Comparison of ENCODE assay signal across 12 cellular contexts in genomic region chr1:235864469-235864868, GRCh38. TPM values are rescaled to one million over a fixed set of nuclear protein-coding genes. Genes with fewer than 3 reads are reported as not detected.
DNase-seq lines count a peak whose midpoint lies in the region; ATAC-seq and TF ChIP-seq lines count a peak whose summit lies in the region.
"Had no signal": no experiment of that assay in that cellular context is flagged by ENCODE, and none has a peak within 500 bp of the region (broad histone marks: within the 10 kb centered on the region; RNA-seq: fewer than 3 reads in every experiment).

No MANE protein-coding gene starts in this region.

- H3K27me3 Mint-ChIP-seq in activated naive CD4-positive, alpha-beta T cell treated with anti-CD3 and anti-CD28 coated beads for 36 hours (ENCODE audit: low read depth), result no peaks in the 10 kb centered on the region

- intact Hi-C loops in activated naive CD4-positive, alpha-beta T cell treated with anti-CD3 and anti-CD28 coated beads for 36 hours (cut with micrococcal nuclease), result loop anchor here (10.0 kb wide), 1 partner anchor 660 kb away; the partner anchor contains the start of gene LGALS8
- intact Hi-C loops in upper lobe of right lung (cut with DNase I), result no loop called here

- peaks cover 1% of the 10 kb centered on the region for H3K36me3 Mint-ChIP-seq in activated naive CD4-positive, alpha-beta T cell treated with anti-CD3 and anti-CD28 coated beads for 36 hours (ENCODE audit: low read depth)
- peaks cover 7 to 25% of the 10 kb centered on the region in 2 donors for H3K36me3 Mint-ChIP-seq in activated naive CD4-positive, alpha-beta T cell treated with anti-CD3 and anti-CD28 coated beads, Interleukin-2, amount 50 U/mL, for 72 hours

- DNase-seq in activated naive CD4-positive, alpha-beta T cell treated with anti-CD3 and anti-CD28 coated beads for 36 hours, result no peak
- DNase-seq in activated naive CD4-positive, alpha-beta T cell treated with Interleukin-2 at 50 U/mL for 16 hours, result no peak
- no peak for DNase-seq in activated naive CD4-positive, alpha-beta T cell treated with anti-CD3 and anti-CD28 coated beads, Interleukin-2, amount 50 U/mL, for 72 hours (ENCODE audit: low spot score in 2 of 2)
- no peak for DNase-seq in upper lobe of right lung
- no peak for DNase-seq in activated CD4-positive, CD25-positive, alpha-beta regulatory T cell (lab: John Stamatoyannopoulos, UW)
- DNase-seq: body of pancreas, NCI-H1105, NCI-H748 treated with DMSO at 0.1 percent for 48 hours, nucleus accumbens had no signal

- H3K4me1 ChIP-seq in muscle layer of duodenum (ENCODE audit: control insufficient read depth in 1 of 2, insufficient read depth in 2 of 2, low read length in 2 of 2), result peaks cover 5 to 15% of the 10 kb centered on the region in 2 donors
- peaks cover 38% of the 10 kb centered on the region for H3K4me1 ChIP-seq in upper lobe of right lung

- CTCF ChIA-PET in activated naive CD4-positive, alpha-beta T cell treated with anti-CD3 and anti-CD28 coated beads for 36 hours (lab: Charles Lee), result interaction anchor here (2.2 to 2.5 kb wide), 2 partner anchors 107 to 110 kb away, joined by 5 to 15 read pairs; no protein-coding TSS in a partner anchor

- no peak for TF ChIP-seq CTCF in upper lobe of right lung (IDR thresholded peaks at IDR 0.05)

- no peaks in the 10 kb centered on the region for H3K27me3 ChIP-seq in muscle layer of duodenum (ENCODE audit: low read depth, low read length)
- no peaks in the 10 kb centered on the region for H3K27me3 ChIP-seq in upper lobe of right lung
- H3K27me3 ChIP-seq: body of pancreas had no signal

- ATAC-seq in activated naive CD4-positive, alpha-beta T cell treated with anti-CD3 and anti-CD28 coated beads, Interleukin-2, amount 50 U/mL, for 72 hours, result no peak
- ATAC-seq in upper lobe of right lung (no peak), GM21390 (IDR thresholded peaks at IDR 0.05; ENCODE audit: unreplicated experiment) (no peak), GM21515 (IDR thresholded peaks at IDR 0.05; ENCODE audit: unreplicated experiment) (no peak)
- ATAC-seq: body of pancreas had no signal

- no peaks in the 10 kb centered on the region for H3K9me3 Mint-ChIP-seq in activated naive CD4-positive, alpha-beta T cell treated with anti-CD3 and anti-CD28 coated beads for 36 hours
- H3K9me3 Mint-ChIP-seq in activated naive CD4-positive, alpha-beta T cell treated with anti-CD3 and anti-CD28 coated beads, Interleukin-2, amount 50 U/mL, for 72 hours, result no peaks in the 10 kb centered on the region

- H3K9me3 ChIP-seq in muscle layer of duodenum (ENCODE audit: control insufficient read depth in 1 of 2, low read length in 2 of 2) (no peaks in the 10 kb centered on the region), upper lobe of right lung (no peaks in the 10 kb centered on the region)
- H3K9me3 ChIP-seq: body of pancreas had no signal

- peak overlapping the region; percentile 19 for H3K27ac Mint-ChIP-seq in activated naive CD4-positive, alpha-beta T cell treated with anti-CD3 and anti-CD28 coated beads for 36 hours
- H3K27ac Mint-ChIP-seq in activated naive CD4-positive, alpha-beta T cell treated with anti-CD3 and anti-CD28 coated beads, Interleukin-2, amount 50 U/mL, for 72 hours, result peak overlapping the region; percentile 18 to 97

- peak overlapping the region; percentile 58 for H3K4me3 Mint-ChIP-seq in activated naive CD4-positive, alpha-beta T cell treated with anti-CD3 and anti-CD28 coated beads for 36 hours

- H3K36me3 ChIP-seq in muscle layer of duodenum (ENCODE audit: control insufficient read depth in 1 of 2, insufficient read depth in 2 of 2, low read length in 2 of 2) (peaks cover 0 to 3% of the 10 kb centered on the region in 2 donors), upper lobe of right lung (no peaks in the 10 kb centered on the region)

- H3K27ac ChIP-seq in muscle layer of duodenum (ENCODE audit: low read length) (no peak overlapping the region), upper lobe of right lung (no peak overlapping the region)

- peak overlapping the region; percentile 18 to 21 for H3K4me3 ChIP-seq in muscle layer of duodenum (ENCODE audit: low read depth in 1 of 2, low read length in 2 of 2)
- peak overlapping the region; percentile 98 for H3K4me3 ChIP-seq in upper lobe of right lung
- H3K4me3 ChIP-seq: body of pancreas had no signal

- peaks cover 43% of the 10 kb centered on the region for H3K4me1 Mint-ChIP-seq in activated naive CD4-positive, alpha-beta T cell treated with anti-CD3 and anti-CD28 coated beads for 36 hours (ENCODE audit: low read depth)

RNA-seq across cellular contexts. Expression of gene LYST, which starts 2.2 kb away (rescaled TPM):
- total RNA-seq in activated naive CD4-positive, alpha-beta T cell treated with anti-CD3 and anti-CD28 coated beads for 36 hours, result 10 to 100 TPM; 19.0 to 21.1 TPM
- total RNA-seq in activated naive CD4-positive, alpha-beta T cell treated with anti-CD3 and anti-CD28 coated beads, Interleukin-2, amount 50 U/mL, for 72 hours, result 10 to 100 TPM; 33.5 to 73.0 TPM
- total RNA-seq in upper lobe of right lung, result 78.4 TPM
